8 cellular contexts compared by ENCODE assay signal in the genomic region with DNA sequence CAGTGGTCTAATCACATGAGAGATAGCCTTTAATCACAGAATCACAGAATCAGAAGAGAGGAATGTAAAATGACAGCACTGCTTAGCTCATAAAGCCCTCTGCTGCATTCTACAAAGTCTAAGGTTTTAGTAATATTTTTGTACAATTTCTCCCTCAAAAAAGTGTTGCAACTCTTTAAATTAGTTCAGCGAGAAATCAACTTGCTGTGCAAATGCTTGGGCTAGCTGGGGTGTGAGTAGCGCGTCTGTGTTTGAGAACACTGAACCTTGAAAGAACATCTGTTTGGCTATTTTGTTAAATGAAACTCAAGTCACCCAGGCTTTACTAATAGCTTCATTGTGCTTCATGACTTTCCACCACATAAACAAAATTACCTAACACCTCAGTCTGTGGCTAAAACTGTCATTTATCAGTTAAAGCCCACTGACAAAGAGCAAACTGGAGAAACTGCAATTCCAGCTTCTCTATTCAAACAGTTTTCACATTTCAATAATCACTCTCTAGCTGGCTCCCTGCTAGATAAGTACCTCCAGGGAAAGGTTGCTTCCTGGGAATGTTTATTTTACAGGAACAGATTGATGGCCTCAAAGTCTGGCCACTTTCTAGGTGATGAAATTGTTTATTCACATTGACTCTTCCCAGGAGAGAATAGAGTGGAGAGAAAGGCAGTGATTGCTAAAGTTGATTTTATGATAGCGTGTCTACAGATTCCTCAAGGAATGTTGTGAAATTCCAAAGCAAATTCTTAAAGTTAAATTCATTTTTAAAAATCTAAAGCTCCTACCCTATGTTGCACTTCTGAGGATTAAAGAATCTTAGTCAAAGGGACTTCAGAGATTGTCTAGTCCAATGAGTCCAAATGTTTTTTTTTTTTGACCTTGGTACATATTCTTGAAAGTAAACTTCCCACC. TPM values are rescaled to one million over a fixed set of nuclear protein-coding genes. Genes with fewer than 3 reads are reported as not detected.
DNase-seq lines count a peak whose midpoint lies in the region; ATAC-seq and TF ChIP-seq lines count a peak whose summit lies in the region.

No MANE protein-coding gene starts in this region.

- ATAC-seq in GM18502 (IDR thresholded peaks at IDR 0.05; ENCODE audit: poor library complexity, unreplicated experiment) (peak; percentile 54), HG02763 (IDR thresholded peaks at IDR 0.05; ENCODE audit: unreplicated experiment) (peak; percentile 73)
- no peak for ATAC-seq in activated CD4-positive, CD25-positive, alpha-beta regulatory T cell treated with anti-CD3 and anti-CD28 coated beads, Interleukin-2, amount 50 U/mL, for 24 hours

- TF ChIP-seq POLR2A in erythroblast (IDR thresholded peaks at IDR 0.05; ENCODE audit: low read length) = no peak

- DNase-seq in NCI-H460 (ENCODE audit: extremely low read depth, low read depth) = peak; percentile 92
- DNase-seq in left kidney (ENCODE audit: low read depth, low spot score) = peak; percentile 70
- no peak for DNase-seq in mucosa of gallbladder (ENCODE audit: low spot score)
- no peak for DNase-seq in nucleus accumbens (lab: John Stamatoyannopoulos, UW)
- DNase-seq in erythroblast (lab: John Stamatoyannopoulos, UW) = no peak

RNA-seq across cellular contexts. Expression of gene STAT1, which starts 36.0 kb away (rescaled TPM):
- total RNA-seq in NCI-H460 (2014; rRNA removed; shearing (Covaris generic)) = 55.2 and 62.3 TPM in 2 replicates
- polyA plus RNA-seq in NCI-H460 (2014; cell fraction: nucleus; rRNA removed) = 48.7 and 108 TPM in 2 replicates
- total RNA-seq in mucosa of gallbladder = 68.6 TPM

Comparison
In these comparisons a context has a peak if more than half of its experiments do, and no peak if none do; other contexts are left out.
1. ATAC-seq: peak in GM18502 (single experiment) and HG02763 (single experiment); none in activated CD4-positive, CD25-positive, alpha-beta regulatory T cell treated with anti-CD3 and anti-CD28 coated beads, Interleukin-2, amount 50 U/mL, for 24 hours (0 of 2).
2. DNase-seq: peak in NCI-H460 (single experiment) and left kidney (single experiment); none in mucosa of gallbladder (single experiment), nucleus accumbens (0 of 56) and erythroblast (0 of 2).